10 cellular contexts compared by ENCODE assay signal in the genomic region with DNA sequence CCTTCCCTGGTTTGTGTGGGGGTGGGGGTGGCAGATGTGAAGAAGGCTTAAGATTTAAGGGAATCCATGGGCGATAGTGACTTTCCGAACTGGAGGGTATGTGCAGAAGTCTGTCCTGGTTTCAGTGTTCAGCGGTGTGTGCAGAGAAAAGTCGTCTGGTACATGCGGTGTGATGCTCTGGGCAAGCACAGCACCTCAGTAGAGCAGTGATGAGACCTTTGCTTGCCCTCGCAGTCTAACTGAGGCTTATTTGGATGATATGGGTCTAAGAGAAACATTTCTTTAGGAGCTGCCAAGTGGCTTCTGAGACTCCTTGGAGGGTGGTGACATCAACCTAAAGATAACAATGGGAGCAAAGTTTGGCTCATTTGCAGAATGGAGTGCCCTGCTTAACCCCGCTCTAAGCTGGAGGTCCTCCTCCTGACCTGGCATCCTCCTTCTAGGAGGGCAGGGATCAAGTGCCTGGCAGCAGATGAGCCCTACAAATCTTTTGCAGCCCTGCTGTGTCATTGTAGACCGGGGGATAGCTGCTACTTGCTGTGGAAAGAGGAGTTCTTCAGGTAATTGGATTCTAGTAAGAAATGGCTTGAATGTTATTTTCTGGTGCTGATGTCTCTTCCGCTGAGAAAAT.
DNase-seq lines count a peak whose midpoint lies in the region; ATAC-seq, FAIRE-seq and TF ChIP-seq lines count a peak whose summit lies in the region.
"Had no signal": no experiment of that assay in that cellular context is flagged by ENCODE, and none has a peak within 500 bp of the region (broad histone marks: within the 10 kb centered on the region; RNA-seq: fewer than 3 reads in every experiment).

No MANE protein-coding gene starts in this region.

- TF ChIP-seq CTCF in hepatocyte (IDR thresholded peaks at IDR 0.05; ENCODE audit: poor library complexity) (no peak), sigmoid colon (IDR thresholded peaks at IDR 0.05) (no peak), mucosa of descending colon (IDR thresholded peaks at IDR 0.05) (no peak), gastroesophageal sphincter (IDR thresholded peaks at IDR 0.05) (no peak)

- no peaks in the 10 kb centered on the region for H3K36me3 ChIP-seq in H7 (replicated peaks; ENCODE audit: control insufficient read depth, insufficient read depth, low read length)
- no peaks in the 10 kb centered on the region for H3K36me3 ChIP-seq in SJCRH30
- no peaks in the 10 kb centered on the region for H3K36me3 ChIP-seq in hepatocyte (replicated peaks; ENCODE audit: insufficient read depth, low read depth)
- H3K36me3 ChIP-seq in sigmoid colon = no peaks in the 10 kb centered on the region
- H3K36me3 ChIP-seq in mucosa of descending colon (ENCODE audit: low read depth) = no peaks in the 10 kb centered on the region
- H3K36me3 ChIP-seq in gastroesophageal sphincter = no peaks in the 10 kb centered on the region

- no peaks in the 10 kb centered on the region for H3K9me2 ChIP-seq in hepatocyte (replicated peaks; ENCODE audit: insufficient read depth)

- H3K4me3 ChIP-seq in H7 (ENCODE audit: insufficient read depth, low read depth, low read length) = peak overlapping the region; percentile 64
- peak overlapping the region; percentile 69 for H3K4me3 ChIP-seq in SJCRH30
- H3K4me3 ChIP-seq in hepatocyte = peak overlapping the region; percentile 76
- H3K4me3 ChIP-seq in sigmoid colon = peak overlapping the region; percentile 23 to 63 (median 56)
- no peak overlapping the region for H3K4me3 ChIP-seq in mucosa of descending colon
- peak overlapping the region in 1 of 2 donors; percentile 65 for H3K4me3 ChIP-seq in gastroesophageal sphincter

- intact Hi-C loops in sigmoid colon (cut with DNase I) = no loop called here
- intact Hi-C loops in left colon (cut with DNase I, micrococcal nuclease) = no loop called here
- intact Hi-C loops in mucosa of descending colon (cut with DNase I, micrococcal nuclease) = no loop called here

- peak overlapping the region; percentile 88 for H2AFZ ChIP-seq in hepatocyte

- peaks cover 36% of the 10 kb centered on the region for H3K27me3 ChIP-seq in H7 (ENCODE audit: control insufficient read depth, insufficient read depth, low read length)
- no peaks in the 10 kb centered on the region for H3K27me3 ChIP-seq in SJCRH30
- H3K27me3 ChIP-seq in hepatocyte = peaks cover 93% of the 10 kb centered on the region
- peaks cover 0 to 17% (median 3%) of the 10 kb centered on the region in 3 donors for H3K27me3 ChIP-seq in sigmoid colon
- H3K27me3 ChIP-seq in gastroesophageal sphincter = peaks cover 13% of the 10 kb centered on the region

- DNase-seq in H7 (peak; percentile 30), SJCRH30 (peak; percentile 15 to 57), hepatocyte (ENCODE audit: low spot score) (no peak), sigmoid colon (no peak), left colon (no peak), mucosa of descending colon (no peak), GM12891 (ENCODE audit: insufficient read length, low spot score) (no peak)
- DNase-seq: activated B cell treated with CpG ODN at 0.5 μM for 24 hours, DND-41 had no signal

- 8% methylated on average over 9 of the region's 9 CpGs for WGBS in hepatocyte (ENCODE audit: low lambda C conversion rate, missing lambda C conversion rate)
- WGBS in sigmoid colon, 2 donors = 11% methylated on average over 9 of the region's 9 CpGs
- WGBS in gastroesophageal sphincter (ENCODE audit: low coverage in 1 of 2), 2 donors = 15 to 24% methylated on average over 4 to 8 of the region's 9 CpGs

- TF ChIP-seq EP300 in sigmoid colon (IDR thresholded peaks at IDR 0.05) (no peak), gastroesophageal sphincter (IDR thresholded peaks at IDR 0.05) (no peak)

- H3K4me1 ChIP-seq in SJCRH30 (no peaks in the 10 kb centered on the region), hepatocyte (ENCODE audit: insufficient read depth) (no peaks in the 10 kb centered on the region), sigmoid colon (peaks cover 0 to 20% (median 11%) of the 10 kb centered on the region in 4 donors), mucosa of descending colon (ENCODE audit: low read depth) (peaks cover 2% of the 10 kb centered on the region), gastroesophageal sphincter (peaks cover 0 to 28% (median 12%) of the 10 kb centered on the region in 3 donors)

- peak overlapping the region; percentile 65 for H3K27ac ChIP-seq in SJCRH30
- no peak overlapping the region for H3K27ac ChIP-seq in hepatocyte
- H3K27ac ChIP-seq in sigmoid colon = no peak overlapping the region
- H3K27ac ChIP-seq in gastroesophageal sphincter = no peak overlapping the region

- FAIRE-seq in GM12891 (lab: Jason Lieb, UNC) = no peak

- H3K79me2 ChIP-seq in hepatocyte = no peaks in the 10 kb centered on the region

- no peak for TF ChIP-seq POLR2A in sigmoid colon (IDR thresholded peaks at IDR 0.05)
- no peak for TF ChIP-seq POLR2A in GM12891 (IDR thresholded peaks at IDR 0.05; ENCODE audit: low read depth, low read length)
- no peak for TF ChIP-seq POLR2A in gastroesophageal sphincter (IDR thresholded peaks at IDR 0.05)

- no peaks in the 10 kb centered on the region for H4K20me1 ChIP-seq in hepatocyte (ENCODE audit: insufficient read depth, poor library complexity, severe bottlenecking)

- H3K4me2 ChIP-seq in hepatocyte = peak overlapping the region; percentile 99

- H3K9me3 ChIP-seq in SJCRH30 (replicated peaks) = no peaks in the 10 kb centered on the region
- no peaks in the 10 kb centered on the region for H3K9me3 ChIP-seq in hepatocyte (ENCODE audit: low read depth)
- peaks cover 0 to 1% (median 0%) of the 10 kb centered on the region in 4 donors for H3K9me3 ChIP-seq in sigmoid colon
- H3K9me3 ChIP-seq in mucosa of descending colon = no peaks in the 10 kb centered on the region
- no peaks in the 10 kb centered on the region for H3K9me3 ChIP-seq in gastroesophageal sphincter

- no peak for ATAC-seq in left colon
- ATAC-seq in mucosa of descending colon = no peak
- no peak for ATAC-seq in gastroesophageal sphincter

TF ChIP-seq in GM12891, 5 proteins besides CTCF, POLR2A, EP300 and RAD21:
- TF ChIP-seq TAF1 (IDR thresholded peaks at IDR 0.05; ENCODE audit: low read depth, low read length) (no peak), SPI1 (IDR thresholded peaks at IDR 0.05; ENCODE audit: low read depth, low read length) (no peak), POLR2AphosphoS5 (IDR thresholded peaks at IDR 0.05; ENCODE audit: low read depth, low read length) (no peak), POU2F2 (IDR thresholded peaks at IDR 0.05; ENCODE audit: low read depth, low read length) (no peak), PAX5 (IDR thresholded peaks at IDR 0.05; ENCODE audit: insufficient read depth, low read length, severe bottlenecking) (no peak)
TF ChIP-seq in GM12891: peak in this region for 0.

Comparison
In these comparisons a context has a peak if more than half of its experiments do, and no peak if none do; other contexts are left out.
1. DNase-seq: peak in H7 (single experiment) and SJCRH30 (2 of 2); none in hepatocyte (single experiment), sigmoid colon (single experiment), left colon (0 of 2), mucosa of descending colon (0 of 3) and GM12891 (single experiment).